ENCODE assay signal across 14 cellular contexts in the genomic region with DNA sequence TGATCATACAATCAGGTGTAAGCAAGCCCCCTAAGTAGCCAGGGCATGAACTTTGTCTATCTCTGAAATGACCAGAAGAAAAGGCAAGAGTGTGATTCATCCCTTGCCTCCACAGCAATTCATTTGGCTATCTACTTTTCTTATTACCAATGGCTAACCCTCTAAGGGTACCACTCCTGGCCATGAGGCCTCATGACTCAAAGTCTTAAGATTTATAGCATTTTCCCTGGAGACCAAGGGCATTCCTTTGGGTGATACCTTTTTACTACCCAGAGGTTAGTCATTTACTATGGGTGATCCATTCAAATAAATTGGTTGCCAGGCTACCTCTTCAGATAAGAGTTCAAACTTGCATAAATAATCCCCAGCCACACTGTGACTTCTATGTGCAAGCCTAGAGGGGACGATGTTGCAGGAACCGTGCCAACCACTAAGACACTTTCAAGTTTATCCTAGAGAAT. TPM values are rescaled to one million over a fixed set of nuclear protein-coding genes. Genes with fewer than 3 reads are reported as not detected.
A peak's percentile ranks its signal among the peaks of the same experiment; 100 is the strongest.
DNase-seq lines count a peak whose midpoint lies in the region; ATAC-seq, FAIRE-seq and TF ChIP-seq lines count a peak whose summit lies in the region.
"Had no signal": no experiment of that assay in that cellular context is flagged by ENCODE, and none has a peak within 500 bp of the region (broad histone marks: within the 10 kb centered on the region; RNA-seq: fewer than 3 reads in every experiment).

No MANE protein-coding gene starts in this region.

- no peak overlapping the region for H3K4me2 ChIP-seq in Karpas-422 (ENCODE audit: low read depth, low read length, poor library complexity, severe bottlenecking)

- H3K27ac ChIP-seq in CD4-positive, CD25-positive, alpha-beta regulatory T cell (ENCODE audit: insufficient read depth, low read length, poor library complexity, severe bottlenecking), result no peak overlapping the region
- no peak overlapping the region for H3K27ac ChIP-seq in Karpas-422 (ENCODE audit: low read length)
- H3K27ac ChIP-seq: HL-60, neutrophil had no signal

- no peaks in the 10 kb centered on the region for H3K9me3 ChIP-seq in CD4-positive, CD25-positive, alpha-beta regulatory T cell (ENCODE audit: control insufficient read depth in 2 of 2, low read length in 2 of 2)
- no peaks in the 10 kb centered on the region for H3K9me3 ChIP-seq in Karpas-422 (ENCODE audit: low read length)
- H3K9me3 ChIP-seq: neutrophil had no signal

- peak overlapping the region in 3 of 4 donors; percentile 84 to 94 (median 88) for H3K4me3 Mint-ChIP-seq in CD4-positive, CD25-positive, alpha-beta regulatory T cell

- H3K4me1 Mint-ChIP-seq in CD4-positive, CD25-positive, alpha-beta regulatory T cell, result peaks cover 11 to 56% (median 34%) of the 10 kb centered on the region in 4 donors

- no peaks in the 10 kb centered on the region for H3K27me3 Mint-ChIP-seq in CD4-positive, CD25-positive, alpha-beta regulatory T cell

- no peak overlapping the region for H3K27ac Mint-ChIP-seq in CD4-positive, CD25-positive, alpha-beta regulatory T cell

- H3K79me2 ChIP-seq in Karpas-422 (ENCODE audit: low read length), result no peaks in the 10 kb centered on the region

- peaks cover 49% of the 10 kb centered on the region for H3K4me1 ChIP-seq in CD4-positive, CD25-positive, alpha-beta regulatory T cell (ENCODE audit: control insufficient read depth, insufficient read depth, low read length, poor library complexity, severe bottlenecking)
- H3K4me1 ChIP-seq in Karpas-422 (ENCODE audit: low read length), result peaks cover 9% of the 10 kb centered on the region

- H3K27me3 ChIP-seq in CD4-positive, CD25-positive, alpha-beta regulatory T cell (ENCODE audit: control insufficient read depth, insufficient read depth, low read length), result no peaks in the 10 kb centered on the region
- H3K27me3 ChIP-seq in Karpas-422 (ENCODE audit: low read length) (no peaks in the 10 kb centered on the region), bronchial epithelial cell (ENCODE audit: control insufficient read depth, insufficient read depth, low read length) (no peaks in the 10 kb centered on the region)
- H3K27me3 ChIP-seq: neutrophil had no signal

- no peak overlapping the region for H3K9ac ChIP-seq in Karpas-422 (ENCODE audit: low read length)

- ATAC-seq in CD4-positive, CD25-positive, alpha-beta regulatory T cell (ENCODE audit: low read depth in 2 of 2), result no peak
- ATAC-seq in omental fat pad (ENCODE audit: low FRiP score) (peak; percentile 24), HG03432 (IDR thresholded peaks at IDR 0.05; ENCODE audit: unreplicated experiment) (no peak), left lobe of liver (no peak)
- no peak for ATAC-seq in stimulated activated naive CD8-positive, alpha-beta T cell treated with anti-CD3 and anti-CD28 coated beads, Interleukin-15, Interleukin-2, amounts not matched to agents 100 U/mL and 50 U/mL, for 24 hours

- FAIRE-seq in bronchial epithelial cell (lab: Jason Lieb, UNC), result no peak

- no peaks in the 10 kb centered on the region for H3K9me3 Mint-ChIP-seq in CD4-positive, CD25-positive, alpha-beta regulatory T cell
- H3K9me3 Mint-ChIP-seq: CD4-positive, alpha-beta memory T cell; immature natural killer cell had no signal

- H3K36me3 ChIP-seq in CD4-positive, CD25-positive, alpha-beta regulatory T cell (ENCODE audit: control insufficient read depth, insufficient read depth, low read length), result no peaks in the 10 kb centered on the region
- H3K36me3 ChIP-seq in Karpas-422 (ENCODE audit: insufficient read depth, low read length) (no peaks in the 10 kb centered on the region), bronchial epithelial cell (ENCODE audit: control insufficient read depth, insufficient read depth, low read length) (peaks cover 5% of the 10 kb centered on the region)
- H3K36me3 ChIP-seq: neutrophil had no signal

- no peaks in the 10 kb centered on the region for H3K9me2 ChIP-seq in Karpas-422 (replicated peaks; ENCODE audit: insufficient read depth, low read length)

- TF ChIP-seq CTCF in bronchial epithelial cell (IDR thresholded peaks at IDR 0.05; ENCODE audit: insufficient read depth, low read length, severe bottlenecking) (no peak), omental fat pad (IDR thresholded peaks at IDR 0.05) (no peak)

- no peaks in the 10 kb centered on the region; the same call in 1 of the 2 replicates for H4K20me1 ChIP-seq in Karpas-422 (ENCODE audit: insufficient read depth, low read depth, low read length)

- no peaks in the 10 kb centered on the region for H3K36me3 Mint-ChIP-seq in CD4-positive, CD25-positive, alpha-beta regulatory T cell
- H3K36me3 Mint-ChIP-seq: CD4-positive, alpha-beta memory T cell; immature natural killer cell had no signal

- no peak overlapping the region for H2AFZ ChIP-seq in Karpas-422 (ENCODE audit: low read length)

- no peak for DNase-seq in CD4-positive, CD25-positive, alpha-beta regulatory T cell
- DNase-seq in Karpas-422 (peak; percentile 59), bronchial epithelial cell (ENCODE audit: low read depth) (peak; percentile 62), omental fat pad (ENCODE audit: low spot score) (no peak), left lobe of liver (ENCODE audit: low spot score) (no peak), AML-193 (lab: John Stamatoyannopoulos, UW) (no peak)
- DNase-seq in stimulated activated naive CD8-positive, alpha-beta T cell treated with anti-CD3 and anti-CD28 coated beads, Interleukin-15, Interleukin-2, amounts not matched to agents 100 U/mL and 50 U/mL, for 24 hours, result no peak
- DNase-seq: activated CD8-positive, alpha-beta memory T cell treated with anti-CD3 and anti-CD28 coated beads, Interleukin-2, amount 50 U/mL, for 48 hours; CD4-positive, alpha-beta memory T cell; immature natural killer cell; NCI-H146 had no signal

- no peak overlapping the region for H3K4me3 ChIP-seq in CD4-positive, CD25-positive, alpha-beta regulatory T cell (ENCODE audit: low read depth, low read length)
- no peak overlapping the region for H3K4me3 ChIP-seq in Karpas-422 (ENCODE audit: low read length)
- no peak overlapping the region for H3K4me3 ChIP-seq in bronchial epithelial cell (ENCODE audit: low read depth, low read length)

RNA-seq across cellular contexts. Expression of gene LGALS3, which starts 1.5 kb away (rescaled TPM):
- 58.6 TPM for total RNA-seq in CD4-positive, CD25-positive, alpha-beta regulatory T cell
- 100 to 1,000 TPM; 163 to 313 (median 194) TPM for polyA plus RNA-seq in CD4-positive, CD25-positive, alpha-beta regulatory T cell
- not detected in 2 replicates for total RNA-seq in Karpas-422 (2014; rRNA removed; shearing (Covaris generic); ENCODE audit: low replicate concordance)
- total RNA-seq in bronchial epithelial cell, result 198 and 253 TPM in 2 replicates
- total RNA-seq in omental fat pad, result 100 to 1,000 TPM; 325 to 450 (median 349) TPM
- 3.9 TPM for total RNA-seq in left lobe of liver

Comparison
In these comparisons a context has a peak if more than half of its experiments do, and no peak if none do; other contexts are left out.
1. DNase-seq: peak in Karpas-422 (single experiment) and bronchial epithelial cell (single experiment); none in CD4-positive, CD25-positive, alpha-beta regulatory T cell (0 of 3), omental fat pad (single experiment), stimulated activated naive CD8-positive, alpha-beta T cell treated with anti-CD3 and anti-CD28 coated beads, Interleukin-15, Interleukin-2, amounts not matched to agents 100 U/mL and 50 U/mL, for 24 hours (single experiment), left lobe of liver (single experiment) and AML-193 (0 of 2).
2. RNA of gene LGALS3, which starts 1.5 kb away (total RNA-seq): 325 to 450 TPM in omental fat pad, 198 to 253 TPM in bronchial epithelial cell and 58.6 TPM in CD4-positive, CD25-positive, alpha-beta regulatory T cell (single experiment); 3.9 TPM in left lobe of liver (single experiment) and not detected in Karpas-422; every median in the first group is over 10 times any median in the second.